In the genomic region with DNA sequence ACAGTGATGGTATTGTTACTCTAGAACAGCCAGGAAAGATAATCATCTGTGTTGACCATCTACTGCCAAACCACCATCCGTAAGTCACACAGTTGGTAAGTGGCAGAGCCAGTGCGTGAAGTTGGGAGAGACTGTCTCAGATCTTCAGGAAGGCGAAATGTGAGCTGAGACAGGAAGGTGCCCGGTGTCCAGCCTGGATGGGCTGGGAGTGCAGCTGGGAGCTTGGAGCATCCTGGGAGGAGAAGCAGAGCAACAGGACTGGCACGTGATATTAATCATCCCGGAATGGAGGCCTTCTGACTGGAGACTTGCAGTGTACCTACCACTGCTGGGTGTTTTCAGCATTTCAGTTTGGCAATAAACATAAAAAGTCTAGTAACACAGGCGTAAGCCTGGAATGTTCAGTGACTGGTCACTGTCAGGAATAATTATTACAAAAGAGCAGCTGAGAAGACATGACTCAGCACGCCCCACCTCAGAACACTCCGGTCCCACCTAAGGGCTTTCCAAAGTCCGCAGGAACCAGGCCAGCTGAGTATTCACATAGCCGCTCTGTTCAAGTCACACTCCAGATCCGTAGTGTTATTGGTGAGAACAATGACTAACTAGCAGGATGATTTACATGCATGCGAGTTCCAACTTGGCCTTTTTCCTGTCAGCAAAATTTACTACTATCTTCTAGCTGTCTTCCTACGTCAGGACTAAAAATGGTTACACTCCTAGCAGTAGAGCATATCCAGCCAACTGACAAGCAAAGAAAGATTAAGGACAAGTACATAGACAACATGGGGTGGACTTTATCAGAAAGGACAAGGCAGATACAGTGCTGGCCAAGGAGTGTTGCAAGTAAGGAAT, we compare ENCODE assay signal across 8 cellular contexts. TPM values are rescaled to one million over a fixed set of nuclear protein-coding genes. Genes with fewer than 3 reads are reported as not detected.
A peak's percentile ranks its signal among the peaks of the same experiment; 100 is the strongest.
DNase-seq lines count a peak whose midpoint lies in the region; ATAC-seq and TF ChIP-seq lines count a peak whose summit lies in the region.

No MANE protein-coding gene starts in this region.

- peaks cover 14% of the 10 kb centered on the region for H3K27me3 Mint-ChIP-seq in WTC11 (ENCODE audit: low read depth)

- H3K36me3 Mint-ChIP-seq in WTC11: peaks cover 19% of the 10 kb centered on the region

- DNase-seq in HT1080 (ENCODE audit: low read depth) (peak; percentile 77), WTC11 (ENCODE audit: low spot score) (no peak), inferior parietal cortex (ENCODE audit: extremely low spot score) (peak; percentile 70), smooth muscle cell (lab: John Stamatoyannopoulos, UW; ENCODE audit: unreplicated experiment) (peak; percentile 65), SIG-M5 (lab: John Stamatoyannopoulos, UW) (no peak)
- no peak for DNase-seq in activated CD4-positive, alpha-beta T cell treated with anti-CD3 and anti-CD28 coated beads for 48 hours
- DNase-seq in stimulated activated naive CD4-positive, alpha-beta T cell treated with Interleukin-2 at 50 U/mL for 16 hours (lab: John Stamatoyannopoulos, UW): no peak

- peak overlapping the region; percentile 75 for H3K4me2 ChIP-seq in smooth muscle cell

- POLR2A ChIA-PET in WTC11 (lab: Charles Lee): interaction anchor here (0.6 kb wide), 1 partner anchor 8 kb away, joined by 4 read pairs; no protein-coding TSS in a partner anchor

- H3K4me1 Mint-ChIP-seq in WTC11: peaks cover 17% of the 10 kb centered on the region

- peaks cover 15% of the 10 kb centered on the region for H3K4me1 ChIP-seq in smooth muscle cell (ENCODE audit: low read depth)

- H3K79me2 ChIP-seq in smooth muscle cell (ENCODE audit: low read depth): no peaks in the 10 kb centered on the region

- H3K27ac Mint-ChIP-seq in WTC11: peak overlapping the region; percentile 51; the same call in 1 of the 2 replicates

- 16% methylated on average over 14 of the region's 14 CpGs for WGBS in smooth muscle cell (ENCODE audit: low lambda C conversion rate)

- H2AFZ ChIP-seq in smooth muscle cell (ENCODE audit: low read depth): peak overlapping the region; percentile 1

- H3K9ac ChIP-seq in smooth muscle cell (ENCODE audit: low read depth): peak overlapping the region; percentile 74

- ATAC-seq in WTC11 (peak; percentile 18; the same call in 1 of the 2 replicates), HG02852 (IDR thresholded peaks at IDR 0.05; ENCODE audit: unreplicated experiment) (no peak)

- no peaks in the 10 kb centered on the region for H3K27me3 ChIP-seq in smooth muscle cell (ENCODE audit: low read depth)

- no peaks in the 10 kb centered on the region for H3K36me3 ChIP-seq in smooth muscle cell (ENCODE audit: low read depth)

- no peak overlapping the region for H3K4me3 Mint-ChIP-seq in WTC11

- peak overlapping the region; percentile 94 for H3K27ac ChIP-seq in smooth muscle cell (ENCODE audit: low read depth)

- peaks cover 19% of the 10 kb centered on the region for H3F3A ChIP-seq in smooth muscle cell (ENCODE audit: low read depth)

- peaks cover 30% of the 10 kb centered on the region for H3K9me3 Mint-ChIP-seq in WTC11

- H4K20me1 ChIP-seq in smooth muscle cell (ENCODE audit: low read depth): no peaks in the 10 kb centered on the region

- peaks cover 7% of the 10 kb centered on the region for H3K9me3 ChIP-seq in smooth muscle cell (replicated peaks; ENCODE audit: low read depth)

- peak overlapping the region; percentile 17 for H3K4me3 ChIP-seq in smooth muscle cell

- CTCF ChIA-PET in WTC11 (lab: Charles Lee): no interaction called here

- TF ChIP-seq CTCF in WTC11 (IDR thresholded peaks at IDR 0.05) (no peak), smooth muscle cell (IDR thresholded peaks at IDR 0.05; ENCODE audit: borderline replicate concordance, insufficient read depth, poor library complexity, severe bottlenecking) (no peak)

TF ChIP-seq in WTC11, 78 proteins besides CTCF, POLR2A, EP300 and RAD21:
- TF ChIP-seq, protein P1, sequence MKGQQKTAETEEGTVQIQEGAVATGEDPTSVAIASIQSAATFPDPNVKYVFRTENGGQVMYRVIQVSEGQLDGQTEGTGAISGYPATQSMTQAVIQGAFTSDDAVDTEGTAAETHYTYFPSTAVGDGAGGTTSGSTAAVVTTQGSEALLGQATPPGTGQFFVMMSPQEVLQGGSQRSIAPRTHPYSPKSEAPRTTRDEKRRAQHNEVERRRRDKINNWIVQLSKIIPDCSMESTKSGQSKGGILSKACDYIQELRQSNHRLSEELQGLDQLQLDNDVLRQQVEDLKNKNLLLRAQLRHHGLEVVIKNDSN (CRISPR knock-in tag; IDR thresholded peaks at IDR 0.05): no peak
- TF ChIP-seq, protein P2, sequence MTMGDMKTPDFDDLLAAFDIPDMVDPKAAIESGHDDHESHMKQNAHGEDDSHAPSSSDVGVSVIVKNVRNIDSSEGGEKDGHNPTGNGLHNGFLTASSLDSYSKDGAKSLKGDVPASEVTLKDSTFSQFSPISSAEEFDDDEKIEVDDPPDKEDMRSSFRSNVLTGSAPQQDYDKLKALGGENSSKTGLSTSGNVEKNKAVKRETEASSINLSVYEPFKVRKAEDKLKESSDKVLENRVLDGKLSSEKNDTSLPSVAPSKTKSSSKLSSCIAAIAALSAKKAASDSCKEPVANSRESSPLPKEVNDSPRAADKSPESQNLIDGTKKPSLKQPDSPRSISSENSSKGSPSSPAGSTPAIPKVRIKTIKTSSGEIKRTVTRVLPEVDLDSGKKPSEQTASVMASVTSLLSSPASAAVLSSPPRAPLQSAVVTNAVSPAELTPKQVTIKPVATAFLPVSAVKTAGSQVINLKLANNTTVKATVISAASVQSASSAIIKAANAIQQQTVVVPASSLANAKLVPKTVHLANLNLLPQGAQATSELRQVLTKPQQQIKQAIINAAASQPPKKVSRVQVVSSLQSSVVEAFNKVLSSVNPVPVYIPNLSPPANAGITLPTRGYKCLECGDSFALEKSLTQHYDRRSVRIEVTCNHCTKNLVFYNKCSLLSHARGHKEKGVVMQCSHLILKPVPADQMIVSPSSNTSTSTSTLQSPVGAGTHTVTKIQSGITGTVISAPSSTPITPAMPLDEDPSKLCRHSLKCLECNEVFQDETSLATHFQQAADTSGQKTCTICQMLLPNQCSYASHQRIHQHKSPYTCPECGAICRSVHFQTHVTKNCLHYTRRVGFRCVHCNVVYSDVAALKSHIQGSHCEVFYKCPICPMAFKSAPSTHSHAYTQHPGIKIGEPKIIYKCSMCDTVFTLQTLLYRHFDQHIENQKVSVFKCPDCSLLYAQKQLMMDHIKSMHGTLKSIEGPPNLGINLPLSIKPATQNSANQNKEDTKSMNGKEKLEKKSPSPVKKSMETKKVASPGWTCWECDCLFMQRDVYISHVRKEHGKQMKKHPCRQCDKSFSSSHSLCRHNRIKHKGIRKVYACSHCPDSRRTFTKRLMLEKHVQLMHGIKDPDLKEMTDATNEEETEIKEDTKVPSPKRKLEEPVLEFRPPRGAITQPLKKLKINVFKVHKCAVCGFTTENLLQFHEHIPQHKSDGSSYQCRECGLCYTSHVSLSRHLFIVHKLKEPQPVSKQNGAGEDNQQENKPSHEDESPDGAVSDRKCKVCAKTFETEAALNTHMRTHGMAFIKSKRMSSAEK (CRISPR knock-in tag; IDR thresholded peaks at IDR 0.05; ENCODE audit: borderline replicate concordance): no peak
- peak; percentile 66; the same call in 1 of the 2 replicates for TF ChIP-seq GABPB1 (CRISPR knock-in tag; IDR thresholded peaks at IDR 0.05)

RNA-seq across cellular contexts. Expression of a gene that starts 45.1 kb away (rescaled TPM):
- 7.7 and 10.8 TPM in 2 replicates for total RNA-seq in HT1080 (2014; rRNA removed; shearing (Covaris generic))
- 21.3 and 26.3 TPM in 2 replicates for polyA plus RNA-seq in HT1080 (2015; cell fraction: cytosol; rRNA removed)
- 26.6 and 28.2 TPM in 2 replicates for polyA plus RNA-seq in HT1080 (2015; cell fraction: nucleus; rRNA removed)
- 39.0 to 49.3 TPM (median 48.4 TPM) in 3 replicates for total RNA-seq in WTC11 (2021)
- 188 and 202 TPM in 2 replicates for total RNA-seq in smooth muscle cell
- 183 and 198 TPM in 2 replicates for polyA plus RNA-seq in smooth muscle cell

Comparison
In these comparisons a context has a peak if more than half of its experiments do, and no peak if none do; other contexts are left out.
1. DNase-seq: peak in HT1080 (single experiment), inferior parietal cortex (single experiment) and smooth muscle cell (single experiment); none in WTC11 (single experiment), activated CD4-positive, alpha-beta T cell treated with anti-CD3 and anti-CD28 coated beads for 48 hours (single experiment), SIG-M5 (single experiment) and stimulated activated naive CD4-positive, alpha-beta T cell treated with Interleukin-2 at 50 U/mL for 16 hours (single experiment).